ENCODE assay signal across 8 cellular contexts in the genomic region with DNA sequence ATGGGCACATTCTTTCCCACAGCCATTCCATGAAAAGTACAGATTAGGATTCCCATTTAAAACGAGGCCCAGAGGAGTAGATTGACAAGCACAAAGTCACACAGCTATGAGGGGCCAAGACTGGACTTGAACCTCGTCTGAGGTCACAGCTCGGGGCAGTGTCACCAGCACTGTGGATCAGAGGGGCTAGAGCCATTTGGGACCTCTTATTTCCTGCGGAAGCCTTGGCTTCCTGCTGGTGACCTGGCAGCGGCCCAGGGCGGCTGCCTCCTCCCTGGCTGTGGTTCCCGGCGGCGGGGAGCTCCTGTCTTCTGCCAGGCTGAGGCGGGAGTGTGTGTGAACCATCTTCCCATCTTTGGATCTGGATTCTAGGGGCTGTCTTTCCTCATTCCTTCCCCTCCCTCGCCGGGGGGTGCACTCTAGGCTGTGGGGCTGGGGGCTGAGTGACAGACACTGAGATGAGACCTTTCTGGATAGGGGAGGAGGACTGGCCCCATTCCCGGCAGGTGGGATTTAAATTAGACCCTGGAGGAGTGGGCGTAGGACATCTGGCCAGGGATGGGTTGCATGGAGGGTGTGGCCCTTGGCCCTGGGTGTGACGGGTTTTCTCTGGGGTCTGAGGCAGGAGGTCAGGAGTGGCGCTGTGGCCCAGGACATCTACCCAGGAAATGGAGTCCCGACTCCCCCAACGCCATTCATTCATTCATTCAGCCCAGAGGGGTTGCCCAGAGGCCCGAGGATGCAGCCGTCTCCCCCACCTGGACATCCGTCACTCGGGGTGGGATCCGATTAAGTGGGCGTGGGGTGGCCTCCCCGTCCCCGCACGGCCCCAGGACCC. TPM values are rescaled to one million over a fixed set of nuclear protein-coding genes. Genes with fewer than 3 reads are reported as not detected.
A peak's percentile ranks its signal among the peaks of the same experiment; 100 is the strongest.
DNase-seq lines count a peak whose midpoint lies in the region; TF ChIP-seq lines count a peak whose summit lies in the region.

No MANE protein-coding gene starts in this region.

- DNase-seq in CD4-positive, alpha-beta memory T cell, result peak in 4 of 5 donors; percentile 7 to 47 (median 9)
- DNase-seq in H9, result no peak
- peak in 1 of 2 experiments; percentile 28 for DNase-seq in SJSA1 (ENCODE audit: low read depth in 1 of 2, low spot score in 2 of 2)
- DNase-seq in choroid plexus epithelial cell (ENCODE audit: low read depth), result no peak
- peak; percentile 48 to 94 for DNase-seq in lower leg skin (ENCODE audit: low spot score in 2 of 2)
- DNase-seq in suprapubic skin (ENCODE audit: low spot score in 2 of 2), result no peak
- no peak for DNase-seq in SKM-1 treated with dmso at 0.1 percent for 144 hours (lab: John Stamatoyannopoulos, UW; ENCODE audit: unreplicated experiment)
- no peak for DNase-seq in inferior parietal cortex (ENCODE audit: extremely low spot score)

- POLR2A ChIA-PET in CD4-positive, alpha-beta memory T cell (lab: Charles Lee; ENCODE audit: partially characterized antibody), result interaction anchor here (1.6 kb wide), 1 partner anchor 106 kb away, joined by 7 read pairs; no protein-coding TSS in a partner anchor

- TF ChIP-seq EP300 in suprapubic skin (IDR thresholded peaks at IDR 0.05), result no peak

- H3K56ac ChIP-seq in H9 (ENCODE audit: insufficient read length, low read depth, low read length), result no peak overlapping the region

- WGBS in H9 (ENCODE audit: extremely low coverage, insufficient read length, low lambda C conversion rate), result no CpG with 5 or more reads among the region's 27 CpGs
- 0 to 1% methylated on average over 25 to 26 of the region's 27 CpGs for WGBS in lower leg skin, 2 donors
- WGBS in suprapubic skin, result 7% methylated on average over 6 of the region's 27 CpGs

- H2BK5ac ChIP-seq in H9 (ENCODE audit: insufficient read length, low read length), result no peak overlapping the region

- no peak overlapping the region for H3K23ac ChIP-seq in H9 (ENCODE audit: insufficient read length, low read depth, low read length)

- CTCF ChIA-PET in CD4-positive, alpha-beta memory T cell (lab: Charles Lee; ENCODE audit: partially characterized antibody), result interaction anchor here (0.8 to 1.4 kb wide), 2 partner anchors 12 to 49 kb away, joined by 3 to 4 read pairs; no protein-coding TSS in a partner anchor

- H3K18ac ChIP-seq in H9 (ENCODE audit: insufficient read length, low read depth, low read length), result no peak overlapping the region

- H3K36me3 Mint-ChIP-seq in CD4-positive, alpha-beta memory T cell, result peaks cover 0 to 10% of the 10 kb centered on the region in 2 donors
- peaks cover 0 to 4% (median 2%) of the 10 kb centered on the region in 3 experiments; a peak in 3 of 7 replicates for H3K36me3 Mint-ChIP-seq in H9 (ENCODE audit: insufficient read depth in 1 of 3, low read depth in 3 of 3)

- no peak overlapping the region for H2BK15ac ChIP-seq in H9 (ENCODE audit: low read depth, low read length)

- H3K4me3 ChIP-seq in CD4-positive, alpha-beta memory T cell (ENCODE audit: low read length in 2 of 2), result peak overlapping the region; percentile 84 to 87
- peak overlapping the region; percentile 91 for H3K4me3 ChIP-seq in SJSA1
- peak overlapping the region; percentile 76 for H3K4me3 ChIP-seq in choroid plexus epithelial cell (ENCODE audit: low read depth, low read length)
- H3K4me3 ChIP-seq in lower leg skin (ENCODE audit: low read depth, poor library complexity, severe bottlenecking), result peak overlapping the region; percentile 66
- H3K4me3 ChIP-seq in suprapubic skin, result peak overlapping the region; percentile 92

- peaks cover 4% of the 10 kb centered on the region for H3K23me2 ChIP-seq in H9 (ENCODE audit: insufficient read length, low read depth, low read length, poor library complexity, severe bottlenecking)

- H3K27ac Mint-ChIP-seq in CD4-positive, alpha-beta memory T cell, result peak overlapping the region; percentile 47 to 87 (median 84)
- no peak overlapping the region for H3K27ac Mint-ChIP-seq in H9

- no peak overlapping the region for H4K91ac ChIP-seq in H9 (ENCODE audit: insufficient read length, low read depth, low read length)

- no peak overlapping the region for H4K5ac ChIP-seq in H9 (ENCODE audit: insufficient read length, low read depth, low read length)

- intact Hi-C loops in CD4-positive, alpha-beta memory T cell (cut with micrococcal nuclease), result loop anchor here (5.0 kb wide), 1 partner anchor 49 kb away; no protein-coding TSS in a partner anchor
- intact Hi-C loops in lower leg skin (cut with DNase I; ENCODE audit: low total_unique reads), result no loop called here

- no peaks in the 10 kb centered on the region for H3K27me3 Mint-ChIP-seq in CD4-positive, alpha-beta memory T cell
- no peaks in the 10 kb centered on the region for H3K27me3 Mint-ChIP-seq in H9 (ENCODE audit: low read depth)

- no peak overlapping the region for H3T11ph ChIP-seq in H9 (ENCODE audit: low read length)

- no peak overlapping the region for H2BK120ac ChIP-seq in H9 (ENCODE audit: low read depth, low read length, poor library complexity, severe bottlenecking)

- no peak overlapping the region for H4K8ac ChIP-seq in H9 (replicated peaks; ENCODE audit: insufficient read length, low read depth, low read length)

- TF ChIP-seq CTCF in H9 (conservative IDR thresholded peaks at IDR 0.05) (no peak), choroid plexus epithelial cell (conservative IDR thresholded peaks at IDR 0.05; ENCODE audit: low read depth, low read length) (no peak), lower leg skin (IDR thresholded peaks at IDR 0.05) (no peak), suprapubic skin (IDR thresholded peaks at IDR 0.05) (no peak)

- no peak for TF ChIP-seq POLR2A in lower leg skin (IDR thresholded peaks at IDR 0.05)
- TF ChIP-seq POLR2A in suprapubic skin (IDR thresholded peaks at IDR 0.05), result no peak

- peaks cover 10 to 23% (median 17%) of the 10 kb centered on the region in 4 donors for H3K4me1 Mint-ChIP-seq in CD4-positive, alpha-beta memory T cell
- peaks cover 53 to 75% of the 10 kb centered on the region in 2 experiments for H3K4me1 Mint-ChIP-seq in H9

- no peaks in the 10 kb centered on the region for H4K20me1 ChIP-seq in H9 (ENCODE audit: control insufficient read depth, insufficient read depth, insufficient read length)

- H3K14ac ChIP-seq in H9 (ENCODE audit: insufficient read depth, low read length), result no peak overlapping the region

- H2BK20ac ChIP-seq in H9 (ENCODE audit: low read depth, low read length, poor library complexity, severe bottlenecking), result no peak overlapping the region

- no peak overlapping the region for H2BK12ac ChIP-seq in H9 (ENCODE audit: insufficient read length, low read depth, low read length)

- H3K79me1 ChIP-seq in H9 (ENCODE audit: insufficient read depth, low read depth, low read length, poor library complexity, severe bottlenecking), result no peaks in the 10 kb centered on the region

- peaks cover 27% of the 10 kb centered on the region for H3K4me1 ChIP-seq in CD4-positive, alpha-beta memory T cell (ENCODE audit: insufficient read depth, low read length)
- H3K4me1 ChIP-seq in H9 (ENCODE audit: insufficient read depth, low read length) (peaks cover 18% of the 10 kb centered on the region), SJSA1 (replicated peaks) (peaks cover 33% of the 10 kb centered on the region), suprapubic skin (peaks cover 32% of the 10 kb centered on the region)

- no peaks in the 10 kb centered on the region for H3K36me3 ChIP-seq in CD4-positive, alpha-beta memory T cell (ENCODE audit: insufficient read depth, low read length)
- H3K36me3 ChIP-seq in SJSA1 (peaks cover 3% of the 10 kb centered on the region), suprapubic skin (peaks cover under 1% of the 10 kb centered on the region)

- no peak overlapping the region for H2AK5ac ChIP-seq in H9 (ENCODE audit: insufficient read length, low read length)

- H3K27me3 ChIP-seq in CD4-positive, alpha-beta memory T cell (ENCODE audit: insufficient read depth, low read length), result no peaks in the 10 kb centered on the region
- H3K27me3 ChIP-seq in H9 (ENCODE audit: insufficient read depth, low read length) (no peaks in the 10 kb centered on the region), SJSA1 (replicated peaks) (no peaks in the 10 kb centered on the region), suprapubic skin (no peaks in the 10 kb centered on the region)

- H2AFZ ChIP-seq in H9 (ENCODE audit: low read length), result no peak overlapping the region

- no peak overlapping the region for H3K4ac ChIP-seq in H9 (ENCODE audit: low read depth, low read length)

- H3K9me3 Mint-ChIP-seq in CD4-positive, alpha-beta memory T cell, result no peaks in the 10 kb centered on the region
- no peaks in the 10 kb centered on the region; a peak in 1 of 5 replicates for H3K9me3 Mint-ChIP-seq in H9

- H3K4me2 ChIP-seq in H9 (ENCODE audit: insufficient read depth, insufficient read length, low read length), result peak overlapping the region; percentile 52

- no peak overlapping the region for H3K9ac ChIP-seq in H9 (ENCODE audit: extremely low read depth, insufficient read length, low read length)

- H3K79me2 ChIP-seq in H9 (ENCODE audit: insufficient read depth, low read length), result no peaks in the 10 kb centered on the region

- H3K4me3 Mint-ChIP-seq in CD4-positive, alpha-beta memory T cell, result peak overlapping the region; percentile 85 to 90 (median 88)
- H3K4me3 Mint-ChIP-seq in H9, result peak overlapping the region; percentile 80 to 89

- H3K27ac ChIP-seq in CD4-positive, alpha-beta memory T cell (ENCODE audit: low read depth, low read length), result peak overlapping the region; percentile 73
- H3K27ac ChIP-seq in H9 (ENCODE audit: insufficient read length, low read depth, low read length), result no peak overlapping the region
- no peak overlapping the region for H3K27ac ChIP-seq in SJSA1
- H3K27ac ChIP-seq in suprapubic skin, result peak overlapping the region; percentile 40

- H3K9me3 ChIP-seq in CD4-positive, alpha-beta memory T cell (ENCODE audit: control insufficient read depth in 1 of 2, low read length in 2 of 2), result no peaks in the 10 kb centered on the region
- H3K9me3 ChIP-seq in H9 (ENCODE audit: control insufficient read depth, low read depth, low read length) (no peaks in the 10 kb centered on the region), SJSA1 (replicated peaks) (no peaks in the 10 kb centered on the region; the same call in 1 of the 2 replicates), suprapubic skin (no peaks in the 10 kb centered on the region)

RNA-seq across cellular contexts. Expression of a gene that starts 0.9 kb away (rescaled TPM):
- total RNA-seq in CD4-positive, alpha-beta memory T cell, result 10 to 100 TPM; 54.6 to 56.5 TPM
- 10 to 100 TPM; 24.6 to 60.4 TPM for polyA plus RNA-seq in CD4-positive, alpha-beta memory T cell
- total RNA-seq in H9 (2021) (53.6 and 62.0 TPM in 2 replicates), lower leg skin (10 to 100 TPM; 22.1 to 50.2 (median 38.8) TPM), suprapubic skin (10 to 100 TPM; 42.7 to 62.0 (median 47.3) TPM)
- total RNA-seq in SJSA1 (2014; rRNA removed; shearing (Covaris generic)), result 15.2 and 17.1 TPM in 2 replicates

RNA-seq across cellular contexts. Expression of a gene that starts 30.4 kb away (rescaled TPM):
- total RNA-seq in CD4-positive, alpha-beta memory T cell, result not detected
- not detected for polyA plus RNA-seq in CD4-positive, alpha-beta memory T cell
- total RNA-seq in H9 (2021), result 146 and 152 TPM in 2 replicates
- 9.3 and 16.7 TPM in 2 replicates for total RNA-seq in SJSA1 (2014; rRNA removed; shearing (Covaris generic))
- total RNA-seq in lower leg skin, result 10 to 100 TPM in 1 of 4 donors, 1 to 10 TPM in 3; 3.9 to 16.0 (median 5.4) TPM
- 1 to 10 TPM; 5.6 to 8.3 (median 7.1) TPM for total RNA-seq in suprapubic skin

RNA-seq across cellular contexts. Expression of a gene that starts 43.0 kb away (rescaled TPM):
- total RNA-seq in CD4-positive, alpha-beta memory T cell, result 10 to 100 TPM; 57.0 to 66.4 TPM
- polyA plus RNA-seq in CD4-positive, alpha-beta memory T cell, result 100 to 1,000 TPM; 152 to 219 TPM
- total RNA-seq in H9 (2021) (76.7 and 77.5 TPM in 2 replicates), lower leg skin (100 to 1,000 TPM in 1 of 4 donors, 10 to 100 TPM in 3; 77.6 to 154 (median 86.2) TPM), suprapubic skin (10 to 100 TPM; 69.0 to 98.3 (median 90.5) TPM)
- 219 and 257 TPM in 2 replicates for total RNA-seq in SJSA1 (2014; rRNA removed; shearing (Covaris generic))

Comparison
In these comparisons a context has a peak if more than half of its experiments do, and no peak if none do; other contexts are left out.
1. DNase-seq: peak in CD4-positive, alpha-beta memory T cell (4 of 5) and lower leg skin (2 of 2); none in H9 (single experiment), choroid plexus epithelial cell (single experiment), suprapubic skin (0 of 2), SKM-1 treated with dmso at 0.1 percent for 144 hours (single experiment) and inferior parietal cortex (single experiment).
2. H3K27ac ChIP-seq: peak in CD4-positive, alpha-beta memory T cell (single experiment) and suprapubic skin (single experiment); none in H9 (single experiment) and SJSA1 (single experiment).
3. H3K27ac Mint-ChIP-seq: peak in CD4-positive, alpha-beta memory T cell (7 of 7); none in H9 (0 of 3).
4. Peak in every context shown above with its lines, with median percentiles within 50 percentile points of each other: H3K4me3 ChIP-seq.